15 cellular contexts compared by ENCODE assay signal in the genomic region with DNA sequence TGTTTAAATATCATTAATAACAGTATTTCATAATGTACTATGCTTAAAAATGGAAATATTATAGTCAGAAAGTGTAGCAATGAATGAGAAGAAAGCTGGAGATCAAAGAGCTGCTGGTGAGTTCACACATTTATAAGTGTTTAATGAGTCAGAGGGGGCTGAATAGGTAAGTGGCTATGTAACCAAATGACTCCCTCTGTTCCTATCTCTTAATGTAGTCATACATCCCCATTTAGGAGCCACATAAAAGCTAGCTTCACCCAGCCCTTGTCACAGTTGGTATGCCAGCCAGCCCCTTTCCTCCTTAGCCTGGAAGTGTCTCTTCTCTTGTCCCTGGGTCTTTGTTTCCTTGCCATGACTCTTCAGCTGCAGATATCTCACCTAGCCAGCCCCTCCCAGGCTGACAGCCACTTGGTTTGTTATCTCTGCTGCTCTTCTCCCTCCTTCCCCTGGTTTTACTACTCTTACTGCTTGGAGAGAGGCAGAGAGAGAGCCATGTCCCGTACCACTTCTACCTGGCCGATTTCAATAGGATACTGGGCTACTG.
A peak's percentile ranks its signal among the peaks of the same experiment; 100 is the strongest.
DNase-seq lines count a peak whose midpoint lies in the region; ATAC-seq and TF ChIP-seq lines count a peak whose summit lies in the region.
"Had no signal": no experiment of that assay in that cellular context is flagged by ENCODE, and none has a peak within 500 bp of the region (broad histone marks: within the 10 kb centered on the region; RNA-seq: fewer than 3 reads in every experiment).

No MANE protein-coding gene starts in this region.

- no peak overlapping the region for H3K4me3 ChIP-seq in left lung

- no peaks in the 10 kb centered on the region for H3K9me3 ChIP-seq in left lung

- DNase-seq in NCI-H510A treated with DMSO at 0.1 percent for 48 hours (lab: John Stamatoyannopoulos, UW) (peak; percentile 74), NCI-H510A (lab: John Stamatoyannopoulos, UW) (no peak), NCI-H187 treated with DMSO at 0.1 percent for 48 hours (lab: John Stamatoyannopoulos, UW) (peak; percentile 62), RKO (ENCODE audit: low spot score) (peak; percentile 29), left lung (no peak), SK-N-DZ (ENCODE audit: low spot score) (no peak), midbrain (lab: John Stamatoyannopoulos, UW) (no peak)
- DNase-seq: Calu3, EL, H7, NCI-H2107 had no signal

- H3K4me1 ChIP-seq in left lung = no peaks in the 10 kb centered on the region

- no peak overlapping the region for H3K27ac ChIP-seq in left lung
- H3K27ac ChIP-seq: KMS-11 had no signal

- intact Hi-C loops in left lung (cut with DNase I) = no loop called here

- ATAC-seq in left lung (peak; percentile 65), GM19324 (IDR thresholded peaks at IDR 0.05; ENCODE audit: low FRiP score, unreplicated experiment) (no peak)
- ATAC-seq: HepG2, Right ventricle myocardium inferior had no signal

- H3K36me3 ChIP-seq in left lung = no peaks in the 10 kb centered on the region

- H3K27me3 ChIP-seq in left lung = no peaks in the 10 kb centered on the region

- no peak for TF ChIP-seq CTCF in left lung (IDR thresholded peaks at IDR 0.05)

Comparison
In these comparisons a context has a peak if more than half of its experiments do, and no peak if none do; other contexts are left out.
1. DNase-seq: peak in NCI-H510A treated with DMSO at 0.1 percent for 48 hours (single experiment), NCI-H187 treated with DMSO at 0.1 percent for 48 hours (single experiment) and RKO (single experiment); none in NCI-H510A (single experiment), left lung (0 of 2), SK-N-DZ (single experiment) and midbrain (single experiment).